28 cellular contexts compared by ENCODE assay signal in genomic region chr2:43743706-43744105, GRCh38. TPM values are rescaled to one million over a fixed set of nuclear protein-coding genes. Genes with fewer than 3 reads are reported as not detected.
DNase-seq lines count a peak whose midpoint lies in the region; ATAC-seq, FAIRE-seq and TF ChIP-seq lines count a peak whose summit lies in the region.
"Had no signal": no experiment of that assay in that cellular context is flagged by ENCODE, and none has a peak within 500 bp of the region (broad histone marks: within the 10 kb centered on the region; RNA-seq: fewer than 3 reads in every experiment).

No MANE protein-coding gene starts in this region.

- peak overlapping the region; percentile 14 for H3K27ac Mint-ChIP-seq in mesothelial cell of epicardium
- no peak overlapping the region for H3K27ac Mint-ChIP-seq in natural killer cell treated with Interleukin-12 subunit alpha and Interleukin-12 subunit beta and Interleukin-15 and Interleukin-18, amount 100 ng/mL, for 72 hours
- H3K27ac Mint-ChIP-seq: CD4-positive, alpha-beta memory T cell had no signal

- no peak for TF ChIP-seq EP300 in HepG2 (IDR thresholded peaks at IDR 0.05; ENCODE audit: low read depth in 2 of 2, low read length in 2 of 2)
- TF ChIP-seq EP300 in HepG2 (CRISPR knock-in tag; IDR thresholded peaks at IDR 0.05; ENCODE audit: borderline replicate concordance): no peak
- no peak for TF ChIP-seq EP300 in gastroesophageal sphincter (IDR thresholded peaks at IDR 0.05)

- H3K4me1 ChIP-seq in HepG2 (ENCODE audit: insufficient read depth, low read length) (peaks cover 36% of the 10 kb centered on the region), right lobe of liver (no peaks in the 10 kb centered on the region), gastroesophageal sphincter (peaks cover 4 to 22% (median 8%) of the 10 kb centered on the region in 3 donors)

- no peak overlapping the region for H2AFZ ChIP-seq in HepG2 (ENCODE audit: low read length)
- H2AFZ ChIP-seq: PC-9 had no signal

- H4K20me1 ChIP-seq in HepG2 (ENCODE audit: insufficient read depth, low read length): no peaks in the 10 kb centered on the region

- in situ Hi-C loops in HepG2 (cut with HindIII; ENCODE audit: extremely low pct_ligation_motif_present, low pct_unique_long_range_greater_than_20kb): no loop called here

- TF ChIP-seq POLR2A in HepG2 (IDR thresholded peaks at IDR 0.05; ENCODE audit: insufficient read depth in 1 of 2, low read depth in 2 of 2, low read length in 2 of 2) (no peak), right lobe of liver (IDR thresholded peaks at IDR 0.05) (no peak), gastroesophageal sphincter (IDR thresholded peaks at IDR 0.05) (no peak)

- FAIRE-seq in HepG2 (lab: Jason Lieb, UNC): no peak
- FAIRE-seq: GM12878, H1 had no signal

- POLR2A ChIA-PET in HepG2 (lab: Yijun Ruan, JAX): interaction anchor here (0.9 to 1.7 kb wide), 6 partner anchors 10 to 951 kb away, joined by 3 to 9 read pairs (median 4); partner anchors contain the start of genes DYNC2LI1, HAAO, PLEKHH2 and THADA

- H3K4me3 Mint-ChIP-seq in mesothelial cell of epicardium: no peak overlapping the region
- no peak overlapping the region for H3K4me3 Mint-ChIP-seq in natural killer cell treated with Interleukin-12 subunit alpha and Interleukin-12 subunit beta and Interleukin-15 and Interleukin-18, amount 100 ng/mL, for 72 hours
- H3K4me3 Mint-ChIP-seq: CD4-positive, alpha-beta memory T cell had no signal

- TF ChIP-seq CTCF in HepG2 (CRISPR knock-in tag; IDR thresholded peaks at IDR 0.05) (no peak), right lobe of liver (IDR thresholded peaks at IDR 0.05) (no peak), gastroesophageal sphincter (IDR thresholded peaks at IDR 0.05) (no peak), mesothelial cell of epicardium (IDR thresholded peaks at IDR 0.05; ENCODE audit: unreplicated experiment) (no peak)

- BruUV-seq in HepG2 (replicated peaks; lab: Mats Ljungman, UMichigan): no TSS peak

- no peak for TF ChIP-seq RAD21 in HepG2 (CRISPR knock-in tag; IDR thresholded peaks at IDR 0.05)

- no peak overlapping the region for H3K9ac ChIP-seq in HepG2 (ENCODE audit: insufficient read depth, low read depth, low read length)

- WGBS in HepG2 (ENCODE audit: low lambda C conversion rate): 95% methylated on average over 5 of the region's 5 CpGs
- WGBS in right lobe of liver (ENCODE audit: insufficient coverage, low coverage, low lambda C conversion rate, missing lambda C conversion rate): 94% methylated on average over 5 of the region's 5 CpGs
- WGBS in gastroesophageal sphincter (ENCODE audit: low coverage in 1 of 2), 2 donors: 76 to 85% methylated on average over 3 to 5 of the region's 5 CpGs

- H3K4me3 ChIP-seq in HepG2 (replicated peaks in 1 of 3; ENCODE audit: insufficient read depth in 1 of 3, low read depth in 2 of 3, low read length in 3 of 3) (no peak overlapping the region), right lobe of liver (no peak overlapping the region), gastroesophageal sphincter (no peak overlapping the region)
- H3K4me3 ChIP-seq: GM12878, MG63, PC-9, SJSA1 had no signal

- CTCF ChIA-PET in HepG2 (lab: Yijun Ruan, JAX; ENCODE audit: low intra/inter-chr PET ratio, low total read pairs): no interaction called here

- peaks cover 14% of the 10 kb centered on the region for H3K4me1 Mint-ChIP-seq in mesothelial cell of epicardium
- no peaks in the 10 kb centered on the region for H3K4me1 Mint-ChIP-seq in natural killer cell treated with Interleukin-12 subunit alpha and Interleukin-12 subunit beta and Interleukin-15 and Interleukin-18, amount 100 ng/mL, for 72 hours (ENCODE audit: low read depth in 2 of 2)
- H3K4me1 Mint-ChIP-seq: CD4-positive, alpha-beta memory T cell had no signal

- no peaks in the 10 kb centered on the region for H3K9me3 ChIP-seq in HepG2 (ENCODE audit: low read length)
- no peaks in the 10 kb centered on the region for H3K9me3 ChIP-seq in right lobe of liver
- H3K9me3 ChIP-seq in gastroesophageal sphincter: no peaks in the 10 kb centered on the region
- H3K9me3 ChIP-seq: MG63, SJSA1 had no signal

- no peak overlapping the region for H3K4me2 ChIP-seq in HepG2 (ENCODE audit: low read depth, low read length)
- H3K4me2 ChIP-seq: PC-9 had no signal

- intact Hi-C loops in HepG2 (cut with micrococcal nuclease; ENCODE audit: unreplicated experiment) (loop anchor here (1.0 kb wide), 1 partner anchor 131 kb away; no protein-coding TSS in a partner anchor), right lobe of liver (cut with DNase I) (no loop called here)

- H3K36me3 Mint-ChIP-seq in mesothelial cell of epicardium: no peaks in the 10 kb centered on the region
- H3K36me3 Mint-ChIP-seq in natural killer cell treated with Interleukin-12 subunit alpha and Interleukin-12 subunit beta and Interleukin-15 and Interleukin-18, amount 100 ng/mL, for 72 hours: no peaks in the 10 kb centered on the region
- H3K36me3 Mint-ChIP-seq: CD4-positive, alpha-beta memory T cell had no signal

- H3K36me3 ChIP-seq in HepG2 (replicated peaks in 1 of 2; ENCODE audit: control insufficient read depth in 1 of 2, insufficient read depth in 2 of 2, low read length in 2 of 2) (no peaks in the 10 kb centered on the region), right lobe of liver (no peaks in the 10 kb centered on the region), gastroesophageal sphincter (peaks cover 0 to 36% of the 10 kb centered on the region in 2 donors)
- H3K36me3 ChIP-seq: MG63, SJSA1 had no signal

- no peaks in the 10 kb centered on the region for H3K27me3 Mint-ChIP-seq in mesothelial cell of epicardium (ENCODE audit: low read depth)
- peaks cover 18 to 24% of the 10 kb centered on the region in 2 donors for H3K27me3 Mint-ChIP-seq in natural killer cell treated with Interleukin-12 subunit alpha and Interleukin-12 subunit beta and Interleukin-15 and Interleukin-18, amount 100 ng/mL, for 72 hours

- no peaks in the 10 kb centered on the region for H3K79me2 ChIP-seq in HepG2 (ENCODE audit: insufficient read depth, low read length)

- ATAC-seq in HepG2: no peak
- ATAC-seq in right lobe of liver: no peak
- ATAC-seq in gastroesophageal sphincter: no peak
- no peak for ATAC-seq in natural killer cell treated with Interleukin-12 subunit alpha and Interleukin-12 subunit beta and Interleukin-15 and Interleukin-18, amount 100 ng/mL, for 72 hours
- ATAC-seq: GM12878 had no signal

- H3K27me3 ChIP-seq in HepG2 (ENCODE audit: control insufficient read depth in 1 of 2, insufficient read depth in 2 of 2, low read length in 2 of 2): no peaks in the 10 kb centered on the region
- H3K27me3 ChIP-seq in right lobe of liver: no peaks in the 10 kb centered on the region
- no peaks in the 10 kb centered on the region for H3K27me3 ChIP-seq in gastroesophageal sphincter
- H3K27me3 ChIP-seq: MG63, SJSA1 had no signal

- DNase-seq in HepG2 (ENCODE audit: low spot score) (no peak), right lobe of liver (no peak), mesothelial cell of epicardium (ENCODE audit: low spot score in 2 of 2, unreplicated experiment in 2 of 2) (no peak), NCI-H69 (lab: John Stamatoyannopoulos, UW) (no peak), Ammon's horn (ENCODE audit: low spot score) (no peak)
- DNase-seq in natural killer cell treated with Interleukin-12 subunit alpha and Interleukin-12 subunit beta and Interleukin-15 and Interleukin-18, amount 100 ng/mL, for 72 hours (ENCODE audit: low spot score): no peak
- DNase-seq: AML-193; C1 segment of cervical spinal cord; CD4-positive, alpha-beta memory T cell; COR-L47; EL; GDM1; HCEC 1CT; KBM-7; MG63; NCI-H1105 treated with DMSO at 0.1 percent for 48 hours; NCI-H146; NCI-H1930; NCI-H2107; NCI-H446 treated with DMSO at 0.1 percent for 48 hours; NCI-H526; PC-9; Right ventricle myocardium superior had no signal

- no peaks in the 10 kb centered on the region for H3K9me3 Mint-ChIP-seq in mesothelial cell of epicardium
- no peaks in the 10 kb centered on the region for H3K9me3 Mint-ChIP-seq in natural killer cell treated with Interleukin-12 subunit alpha and Interleukin-12 subunit beta and Interleukin-15 and Interleukin-18, amount 100 ng/mL, for 72 hours
- H3K9me3 Mint-ChIP-seq: CD4-positive, alpha-beta memory T cell had no signal

- H3K27ac ChIP-seq in HepG2 (ENCODE audit: extremely low read length, insufficient read depth, low read length) (peak overlapping the region; percentile 47), right lobe of liver (peak overlapping the region in 1 of 3 donors; percentile 49), gastroesophageal sphincter (peak overlapping the region in 3 of 4 donors; percentile 10 to 76 (median 70))
- H3K27ac ChIP-seq: HL-60, PC-9, SJSA1 had no signal

TF ChIP-seq in HepG2, 621 proteins besides CTCF, POLR2A, EP300 and RAD21 (continues in another document):
- TF ChIP-seq IRF2 (CRISPR knock-in tag; IDR thresholded peaks at IDR 0.05) (no peak), ZBTB42 (CRISPR knock-in tag; IDR thresholded peaks at IDR 0.05) (no peak), NKX3-1 (CRISPR knock-in tag; IDR thresholded peaks at IDR 0.05) (no peak)

RNA-seq across cellular contexts. Expression of gene DYNC2LI1, which starts 30.1 kb away (rescaled TPM):
- total RNA-seq in HepG2 (2016; rRNA removed; fragmentation: Illumina TruSeq; extraction: Trizol): 23.2 and 27.9 TPM in 2 replicates
- 7.3 and 9.1 TPM in 2 replicates for total RNA-seq in HepG2 (2016; cell fraction: cytosol; rRNA removed; fragmentation: Illumina TruSeq; extraction: Trizol; ENCODE audit: low read depth)
- 23.5 and 32.2 TPM in 2 replicates for total RNA-seq in HepG2 (2016; cell fraction: insoluble cytoplasmic fraction; rRNA removed; fragmentation: Illumina TruSeq; extraction: Trizol)
- 7.6 and 7.9 TPM in 2 replicates for total RNA-seq in HepG2 (2016; cell fraction: membrane; rRNA removed; fragmentation: Illumina TruSeq; extraction: Trizol)
- 15.5 and 17.2 TPM in 2 replicates for total RNA-seq in HepG2 (2016; cell fraction: nucleus; rRNA removed; fragmentation: Illumina TruSeq; extraction: Trizol)
- 10.2 and 16.9 TPM in 2 replicates for polyA plus RNA-seq in HepG2 (2011; rRNA removed)
- polyA plus RNA-seq in HepG2 (2011; cell fraction: cytosol; rRNA removed): 5.3 and 8.1 TPM in 2 replicates
- polyA plus RNA-seq in HepG2 (2011; cell fraction: nucleus; rRNA removed): 4.8 and 7.3 TPM in 2 replicates
- polyA plus RNA-seq in HepG2 (2012): 10.8 and 15.5 TPM in 2 replicates
- polyA plus RNA-seq in HepG2 (2016; cell fraction: cytosol; fragmentation: Illumina TruSeq; extraction: Trizol; ENCODE audit: low read depth): 2.7 TPM in 2 replicates
- 30.8 and 44.1 TPM in 2 replicates for polyA plus RNA-seq in HepG2 (2016; cell fraction: insoluble cytoplasmic fraction; fragmentation: Illumina TruSeq; extraction: Trizol; ENCODE audit: low read depth)
- polyA plus RNA-seq in HepG2 (2016; cell fraction: membrane; fragmentation: Illumina TruSeq; extraction: Trizol; ENCODE audit: low read depth): 4.5 and 4.8 TPM in 2 replicates
- 18.5 and 19.3 TPM in 2 replicates for polyA plus RNA-seq in HepG2 (2016; cell fraction: nucleus; fragmentation: Illumina TruSeq; extraction: Trizol; ENCODE audit: insufficient read depth, low read depth)
- 1.3 and 1.4 TPM in 2 replicates for polyA minus RNA-seq in HepG2 (2011; rRNA and poly(A)+ RNA removed; ENCODE audit: low replicate concordance)
- polyA minus RNA-seq in HepG2 (2011; cell fraction: cytosol; rRNA and poly(A)+ RNA removed): 6.3 and 8.7 TPM in 2 replicates
- 12.1 and 18.2 TPM in 2 replicates for polyA minus RNA-seq in HepG2 (2011; cell fraction: nucleus; rRNA and poly(A)+ RNA removed)
- total RNA-seq in right lobe of liver: 1 to 10 TPM; 3.2 to 6.9 (median 6.2) TPM
- total RNA-seq in gastroesophageal sphincter: 10 to 100 TPM; 18.5 to 32.2 (median 26.1) TPM
- total RNA-seq in mesothelial cell of epicardium: 29.2 to 31.0 TPM (median 30.7 TPM) in 3 replicates
- total RNA-seq in natural killer cell treated with Interleukin-12 subunit alpha and Interleukin-12 subunit beta and Interleukin-15 and Interleukin-18, amount 100 ng/mL, for 72 hours: 1 to 10 TPM; 3.7 to 7.7 TPM
